Comparison of ENCODE assay signal across 8 cellular contexts in the genomic region with DNA sequence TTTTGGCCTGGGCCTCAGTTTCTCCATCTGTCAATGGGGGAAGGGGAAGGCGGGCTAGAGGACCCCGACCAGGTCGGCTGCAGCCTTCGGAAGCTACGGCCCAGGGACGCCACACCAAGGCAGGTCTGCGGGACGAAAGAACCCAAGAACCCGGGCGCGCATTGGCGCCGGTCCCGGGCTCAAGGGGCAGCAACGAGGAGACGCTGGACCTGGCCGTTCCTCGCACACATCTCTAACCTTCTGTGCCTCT. TPM values are rescaled to one million over a fixed set of nuclear protein-coding genes. Genes with fewer than 3 reads are reported as not detected.
DNase-seq lines count a peak whose midpoint lies in the region; ATAC-seq and TF ChIP-seq lines count a peak whose summit lies in the region.

No MANE protein-coding gene starts in this region.

- peaks cover 54% of the 10 kb centered on the region for H3F3A ChIP-seq in PC-9 (ENCODE audit: insufficient read depth, low read depth)

- H3K9me3 ChIP-seq in DND-41 (ENCODE audit: insufficient read depth, low read length, severe bottlenecking) (no peaks in the 10 kb centered on the region), PC-9 (ENCODE audit: insufficient read depth, low read depth) (no peaks in the 10 kb centered on the region), osteoblast (ENCODE audit: low read depth, low read length) (no peaks in the 10 kb centered on the region)

- ATAC-seq in DND-41 (ENCODE audit: insufficient read depth, low read depth) (no peak; the same call in 2 of the 3 replicates), HG03520 (IDR thresholded peaks at IDR 0.05; ENCODE audit: unreplicated experiment) (no peak)

- peak overlapping the region; percentile 71 for H2AFZ ChIP-seq in DND-41 (ENCODE audit: low read depth, low read length)
- peak overlapping the region; percentile 72 for H2AFZ ChIP-seq in PC-9
- H2AFZ ChIP-seq in osteoblast (ENCODE audit: low read length): peak overlapping the region; percentile 93

- TF ChIP-seq CTCF in DND-41 (IDR thresholded peaks at IDR 0.05; ENCODE audit: borderline replicate concordance, extremely low read depth, low read length, poor library complexity, severe bottlenecking) (peak; percentile 1), PC-9 (conservative IDR thresholded peaks at IDR 0.05) (no peak), epithelial cell of proximal tubule (conservative IDR thresholded peaks at IDR 0.05; ENCODE audit: low read depth, low read length) (no peak), osteoblast (IDR thresholded peaks at IDR 0.05; ENCODE audit: extremely low read depth, low read depth, low read length) (no peak)

- H3K4me1 ChIP-seq in DND-41 (ENCODE audit: insufficient read depth, low read length): peaks cover 38% of the 10 kb centered on the region
- peaks cover 20% of the 10 kb centered on the region for H3K4me1 ChIP-seq in PC-9 (replicated peaks; ENCODE audit: insufficient read depth)
- H3K4me1 ChIP-seq in osteoblast (ENCODE audit: insufficient read depth, low read length): peaks cover 8% of the 10 kb centered on the region

- H3K79me2 ChIP-seq in DND-41 (ENCODE audit: insufficient read depth, low read length) (peaks cover 60% of the 10 kb centered on the region), PC-9 (ENCODE audit: low read depth) (peaks cover 66% of the 10 kb centered on the region), osteoblast (ENCODE audit: insufficient read depth, low read length) (peaks cover 47% of the 10 kb centered on the region)

- CTCF ChIA-PET in PC-9 (lab: Charles Lee): interaction anchor here (0.6 kb wide), 1 partner anchor 310 kb away, joined by 7 read pairs; no protein-coding TSS in a partner anchor

- peak overlapping the region; percentile 89 to 99 for H3K4me3 ChIP-seq in DND-41 (ENCODE audit: low read depth in 1 of 2, low read length in 2 of 2)
- H3K4me3 ChIP-seq in PC-9: peak overlapping the region; percentile 86
- peak overlapping the region; percentile 83 for H3K4me3 ChIP-seq in epithelial cell of proximal tubule (ENCODE audit: low read depth, low read length)
- peak overlapping the region; percentile 88 for H3K4me3 ChIP-seq in osteoblast (ENCODE audit: insufficient read depth, low read length)

- H3K4me2 ChIP-seq in DND-41 (ENCODE audit: insufficient read depth, low read length): peak overlapping the region; percentile 73
- H3K4me2 ChIP-seq in PC-9: peak overlapping the region; percentile 74
- H3K4me2 ChIP-seq in osteoblast (ENCODE audit: insufficient read depth, low read length): peak overlapping the region; percentile 75

- TSS peak; percentile 92 for BruUV-seq in PC-9 (replicated peaks; lab: Mats Ljungman, UMichigan)

- H3K27me3 ChIP-seq in DND-41 (ENCODE audit: insufficient read depth, low read length, poor library complexity) (no peaks in the 10 kb centered on the region), PC-9 (ENCODE audit: insufficient read depth, low read depth) (no peaks in the 10 kb centered on the region), osteoblast (ENCODE audit: insufficient read depth, low read length) (no peaks in the 10 kb centered on the region)

- H3K36me3 ChIP-seq in DND-41 (ENCODE audit: insufficient read depth, low read length) (peaks cover 47% of the 10 kb centered on the region), PC-9 (ENCODE audit: low read depth) (peaks cover 13% of the 10 kb centered on the region; the same call in 1 of the 2 replicates), osteoblast (ENCODE audit: insufficient read depth, low read length) (peaks cover 14% of the 10 kb centered on the region)

- peak overlapping the region; percentile 97 for H3K9ac ChIP-seq in DND-41 (ENCODE audit: low read depth, low read length)

- no peaks in the 10 kb centered on the region for H3K9me2 ChIP-seq in PC-9 (ENCODE audit: insufficient read depth)

- intact Hi-C loops in PC-9 (cut with micrococcal nuclease; ENCODE audit: unreplicated experiment): no loop called here

- H3K27ac ChIP-seq in DND-41 (ENCODE audit: low read length) (peak overlapping the region; percentile 95), PC-9 (peak overlapping the region; percentile 82), osteoblast (ENCODE audit: low read depth, low read length) (peak overlapping the region; percentile 98)

- peaks cover 36% of the 10 kb centered on the region for H4K20me1 ChIP-seq in DND-41 (ENCODE audit: insufficient read depth, low read length)
- peaks cover 42% of the 10 kb centered on the region for H4K20me1 ChIP-seq in PC-9 (ENCODE audit: insufficient read depth)
- peaks cover 35% of the 10 kb centered on the region for H4K20me1 ChIP-seq in osteoblast (ENCODE audit: insufficient read depth, low read length)

- POLR2A ChIA-PET in PC-9 (lab: Charles Lee; ENCODE audit: unreplicated experiment): no interaction called here

- DNase-seq in DND-41: no peak
- DNase-seq in PC-9: no peak
- no peak for DNase-seq in epithelial cell of proximal tubule (ENCODE audit: low read depth)
- DNase-seq in osteoblast (ENCODE audit: insufficient read length, low spot score, missing footprints): no peak
- DNase-seq in mesenteric fat pad (ENCODE audit: low spot score): no peak
- DNase-seq in A172 (ENCODE audit: low spot score): no peak
- DNase-seq in AML-193 (lab: John Stamatoyannopoulos, UW): no peak

RNA-seq across cellular contexts. Expression of a gene that starts 0.7 kb away (rescaled TPM):
- 242 and 326 TPM in 2 replicates for total RNA-seq in PC-9 (2021)
- total RNA-seq in epithelial cell of proximal tubule: 125 and 208 TPM in 2 replicates
- total RNA-seq in osteoblast: 105 and 107 TPM in 2 replicates
- total RNA-seq in mesenteric fat pad: 212 TPM
- 171 and 172 TPM in 2 replicates for total RNA-seq in A172 (2014; rRNA removed; shearing (Covaris generic))

RNA-seq across cellular contexts. Expression of a gene that starts 28.1 kb away (rescaled TPM):
- 205 and 239 TPM in 2 replicates for total RNA-seq in PC-9 (2021)
- total RNA-seq in epithelial cell of proximal tubule: 48.5 and 52.0 TPM in 2 replicates
- total RNA-seq in osteoblast: 43.0 and 49.9 TPM in 2 replicates
- 110 TPM for total RNA-seq in mesenteric fat pad
- total RNA-seq in A172 (2014; rRNA removed; shearing (Covaris generic)): 54.9 and 327 TPM in 2 replicates

RNA-seq across cellular contexts. Expression of a gene that starts 47.8 kb away (rescaled TPM):
- total RNA-seq in PC-9 (2021) (31.9 and 41.0 TPM in 2 replicates), epithelial cell of proximal tubule (21.7 and 33.4 TPM in 2 replicates), osteoblast (34.0 and 36.5 TPM in 2 replicates), mesenteric fat pad (45.9 TPM)
- 43.0 and 48.8 TPM in 2 replicates for total RNA-seq in A172 (2014; rRNA removed; shearing (Covaris generic))
